ENCODE assay signal across 19 cellular contexts in genomic region chr2:233464056-233464455, GRCh38.
"Had no signal": no experiment of that assay in that cellular context is flagged by ENCODE, and none has a peak within 500 bp of the region (broad histone marks: within the 10 kb centered on the region; RNA-seq: fewer than 3 reads in every experiment).

No MANE protein-coding gene starts in this region.

- H3K4me1 ChIP-seq: body of pancreas, right lobe of liver, SJSA1 had no signal

- H3K27ac Mint-ChIP-seq: activated CD4-positive, alpha-beta T cell treated with anti-CD3 and anti-CD28 coated beads, Interleukin-2, amount 10 ng/mL, durations not matched to agents 7 days and 5 days; activated naive CD8-positive, alpha-beta T cell treated with anti-CD3 and anti-CD28 coated beads for 36 hours; activated T-helper 1 cell treated with anti-CD3 and anti-CD28 coated beads, Interleukin-12 subunit alpha, Interleukin-12 subunit beta, Interleukin-2, Interleukin-4 antibody, amounts not matched to agents 30 ng/mL and 10 ng/mL and 1 ng/mL, durations not matched to agents 14 hours and 24 hours and 36 hours; progenitor cell of endocrine pancreas; T-helper 2 cell treated with Interferon-gamma antibody and Interleukin-4, amounts not matched to agents 5 μg/mL and 100 μg/mL, for 36 hours had no signal

- H3K4me3 ChIP-seq: body of pancreas, colonic mucosa, mucosa of descending colon, right lobe of liver, SJSA1, tibial artery had no signal

- H3K36me3 ChIP-seq: colonic mucosa had no signal

- H3K27me3 ChIP-seq: body of pancreas, colonic mucosa, right lobe of liver, SJSA1, tibial artery had no signal

- DNase-seq: activated CD4-positive, alpha-beta T cell treated with anti-CD3 and anti-CD28 coated beads, Interleukin-2, amount 10 ng/mL, durations not matched to agents 7 days and 5 days; activated CD8-positive, alpha-beta memory T cell treated with anti-CD3 and anti-CD28 coated beads, Interleukin-2, amount 50 U/mL, for 48 hours; activated naive CD8-positive, alpha-beta T cell treated with anti-CD3 and anti-CD28 coated beads for 36 hours; amygdala; caudate nucleus; colonic mucosa; hippocampal formation; mucosa of descending colon; naive thymus-derived CD8-positive, alpha-beta T cell; nucleus accumbens; stimulated activated CD4-positive, alpha-beta T cell treated with anti-CD3 and anti-CD28 coated beads, Interleukin-1b, Interleukin-23, amount 100 ng/mL, for 48 hours; SW 1271; tibial artery had no signal

- H3K4me3 Mint-ChIP-seq: activated CD4-positive, alpha-beta T cell treated with anti-CD3 and anti-CD28 coated beads, Interleukin-2, amount 10 ng/mL, durations not matched to agents 7 days and 5 days; activated naive CD8-positive, alpha-beta T cell treated with anti-CD3 and anti-CD28 coated beads for 36 hours; activated T-helper 1 cell treated with anti-CD3 and anti-CD28 coated beads, Interleukin-12 subunit alpha, Interleukin-12 subunit beta, Interleukin-2, Interleukin-4 antibody, amounts not matched to agents 30 ng/mL and 10 ng/mL and 1 ng/mL, durations not matched to agents 14 hours and 24 hours and 36 hours; naive thymus-derived CD8-positive, alpha-beta T cell; T-helper 2 cell treated with Interferon-gamma antibody and Interleukin-4, amounts not matched to agents 5 μg/mL and 100 μg/mL, for 36 hours had no signal

- H3K9me3 Mint-ChIP-seq: activated CD4-positive, alpha-beta T cell treated with anti-CD3 and anti-CD28 coated beads, Interleukin-2, amount 10 ng/mL, durations not matched to agents 7 days and 5 days; activated naive CD8-positive, alpha-beta T cell treated with anti-CD3 and anti-CD28 coated beads for 36 hours; activated T-helper 1 cell treated with anti-CD3 and anti-CD28 coated beads, Interleukin-12 subunit alpha, Interleukin-12 subunit beta, Interleukin-2, Interleukin-4 antibody, amounts not matched to agents 30 ng/mL and 10 ng/mL and 1 ng/mL, durations not matched to agents 14 hours and 24 hours and 36 hours; naive thymus-derived CD8-positive, alpha-beta T cell; T-helper 2 cell treated with Interferon-gamma antibody and Interleukin-4, amounts not matched to agents 5 μg/mL and 100 μg/mL, for 36 hours had no signal

- H3K9me3 ChIP-seq: body of pancreas, colonic mucosa, mucosa of descending colon, right lobe of liver, SJSA1, tibial artery had no signal

- H3K4me1 Mint-ChIP-seq: activated CD4-positive, alpha-beta T cell treated with anti-CD3 and anti-CD28 coated beads, Interleukin-2, amount 10 ng/mL, durations not matched to agents 7 days and 5 days; activated naive CD8-positive, alpha-beta T cell treated with anti-CD3 and anti-CD28 coated beads for 36 hours had no signal

- H3K27ac ChIP-seq: body of pancreas, colonic mucosa, right lobe of liver, SJSA1, tibial artery had no signal

- H3K27me3 Mint-ChIP-seq: activated CD4-positive, alpha-beta T cell treated with anti-CD3 and anti-CD28 coated beads, Interleukin-2, amount 10 ng/mL, durations not matched to agents 7 days and 5 days; activated naive CD8-positive, alpha-beta T cell treated with anti-CD3 and anti-CD28 coated beads for 36 hours; naive thymus-derived CD8-positive, alpha-beta T cell; progenitor cell of endocrine pancreas had no signal
